In genomic region chr6:7324520-7324919, GRCh38 we compare ENCODE assay signal across 11 cellular contexts. TPM values are rescaled to one million over a fixed set of nuclear protein-coding genes. Genes with fewer than 3 reads are reported as not detected.
DNase-seq lines count a peak whose midpoint lies in the region; ATAC-seq and TF ChIP-seq lines count a peak whose summit lies in the region.
"Had no signal": no experiment of that assay in that cellular context is flagged by ENCODE, and none has a peak within 500 bp of the region (broad histone marks: within the 10 kb centered on the region; RNA-seq: fewer than 3 reads in every experiment).

No MANE protein-coding gene starts in this region.

- no peak overlapping the region for H3K4me3 ChIP-seq in adrenal gland
- H3K4me3 ChIP-seq: thyroid gland had no signal

- H3K9me3 Mint-ChIP-seq in stimulated activated memory B cell treated with anti-CD40 and anti-IgM and Interleukin-4, amounts not matched to agents 10 μg/mL and 1 μg/mL and 100 μg/mL, for 72 hours: peaks cover 3% of the 10 kb centered on the region

- no peak overlapping the region for H3K27ac ChIP-seq in adrenal gland
- H3K27ac ChIP-seq: epithelial cell of prostate, thyroid gland had no signal

- ATAC-seq in GM19372 (IDR thresholded peaks at IDR 0.05; ENCODE audit: low read depth, unreplicated experiment): peak; percentile 57
- ATAC-seq in HG03103 (IDR thresholded peaks at IDR 0.05; ENCODE audit: low read depth, unreplicated experiment): peak; percentile 87
- peak; percentile 92 for ATAC-seq in stimulated activated memory B cell treated with anti-CD40 and anti-IgM and Interleukin-4, amounts not matched to agents 10 μg/mL and 1 μg/mL and 100 μg/mL, for 72 hours

- H3K4me1 ChIP-seq in adrenal gland (replicated peaks in 1 of 2): no peaks in the 10 kb centered on the region
- H3K4me1 ChIP-seq: thyroid gland had no signal

- peak in 5 of 7 donors; percentile 23 to 56 (median 33) for DNase-seq in adrenal gland
- no peak for DNase-seq in DMS53 treated with DMSO at 0.1 percent for 48 hours (lab: John Stamatoyannopoulos, UW; ENCODE audit: unreplicated experiment)
- no peak for DNase-seq in NCI-H1092 (lab: John Stamatoyannopoulos, UW)
- DNase-seq in activated effector memory CD4-positive, alpha-beta T cell treated with anti-CD3 and anti-CD28 coated beads, Interleukin-2, amount 50 U/mL, for 16 hours: no peak
- DNase-seq in dedifferentiated amniotic fluid mesenchymal stem cell (ENCODE audit: extremely low spot score): no peak
- DNase-seq: NCI-H524, thyroid gland had no signal

- H3K4me1 Mint-ChIP-seq in stimulated activated memory B cell treated with anti-CD40 and anti-IgM and Interleukin-4, amounts not matched to agents 10 μg/mL and 1 μg/mL and 100 μg/mL, for 72 hours: peaks cover 27% of the 10 kb centered on the region

- H3K36me3 ChIP-seq in adrenal gland (replicated peaks in 1 of 2): no peaks in the 10 kb centered on the region
- H3K36me3 ChIP-seq: thyroid gland had no signal

- peak overlapping the region; percentile 11 for H3K27ac Mint-ChIP-seq in stimulated activated memory B cell treated with anti-CD40 and anti-IgM and Interleukin-4, amounts not matched to agents 10 μg/mL and 1 μg/mL and 100 μg/mL, for 72 hours

- 62 to 81% (median 72%) methylated on average over 7 of the region's 7 CpGs for WGBS in adrenal gland, 4 donors

- no peaks in the 10 kb centered on the region for H3K36me3 Mint-ChIP-seq in stimulated activated memory B cell treated with anti-CD40 and anti-IgM and Interleukin-4, amounts not matched to agents 10 μg/mL and 1 μg/mL and 100 μg/mL, for 72 hours

- no peaks in the 10 kb centered on the region for H3K27me3 Mint-ChIP-seq in stimulated activated memory B cell treated with anti-CD40 and anti-IgM and Interleukin-4, amounts not matched to agents 10 μg/mL and 1 μg/mL and 100 μg/mL, for 72 hours

- H3K9me3 ChIP-seq in adrenal gland (replicated peaks in 1 of 3): no peaks in the 10 kb centered on the region
- H3K9me3 ChIP-seq: thyroid gland had no signal

- TF ChIP-seq CTCF in adrenal gland (IDR thresholded peaks at IDR 0.05): no peak

- intact Hi-C loops in adrenal gland (cut with DNase I): no loop called here

- TF ChIP-seq POLR2A in adrenal gland (IDR thresholded peaks at IDR 0.05): no peak

- no peaks in the 10 kb centered on the region for H3K27me3 ChIP-seq in adrenal gland
- H3K27me3 ChIP-seq: thyroid gland had no signal

- H3K4me3 Mint-ChIP-seq in stimulated activated memory B cell treated with anti-CD40 and anti-IgM and Interleukin-4, amounts not matched to agents 10 μg/mL and 1 μg/mL and 100 μg/mL, for 72 hours: peak overlapping the region; percentile 13

RNA-seq across cellular contexts. Expression of gene SSR1, which starts 11.5 kb away (rescaled TPM):
- total RNA-seq in adrenal gland: 100 to 1,000 TPM in 4 of 8 donors, 10 to 100 TPM in 4; 42.9 to 281 (median 106) TPM
- 100 to 1,000 TPM in 1 of 3 donors, 10 to 100 TPM in 1, 1 to 10 TPM in 1; 9.7 to 211 (median 15.1) TPM for polyA plus RNA-seq in adrenal gland

Comparison
In these comparisons a context has a peak if more than half of its experiments do, and no peak if none do; other contexts are left out.
1. DNase-seq: peak in adrenal gland (5 of 7); none in DMS53 treated with DMSO at 0.1 percent for 48 hours (single experiment), NCI-H1092 (single experiment), activated effector memory CD4-positive, alpha-beta T cell treated with anti-CD3 and anti-CD28 coated beads, Interleukin-2, amount 50 U/mL, for 16 hours (single experiment) and dedifferentiated amniotic fluid mesenchymal stem cell (single experiment).
2. Peak in every context shown above with its lines, with median percentiles within 50 percentile points of each other: ATAC-seq.